Comparison of ENCODE assay signal across 8 cellular contexts in genomic region chr14:73569185-73569957, GRCh38. TPM values are rescaled to one million over a fixed set of nuclear protein-coding genes. Genes with fewer than 3 reads are reported as not detected.
DNase-seq lines count a peak whose midpoint lies in the region; ATAC-seq, FAIRE-seq and TF ChIP-seq lines count a peak whose summit lies in the region.
"Not testable (repeated sequence)": the region's sequence is repeated elsewhere in the genome, so short reads cannot be mapped to it uniquely, and the experiment has no call there.

TSS of gene ACOT2 (plus strand) at chr14:73569213. CDS start at chr14:73569241, 28 bp downstream.

- TF ChIP-seq POLR2A in esophagus muscularis mucosa (IDR thresholded peaks at IDR 0.05; ENCODE audit: low read depth): peak; percentile 14

- peak within 1 kb of the TSS; percentile 21; the same call in 1 of the 2 replicates for H3K4me2 ChIP-seq in KMS-11

- H3K4me3 ChIP-seq in KMS-11 (IDR thresholded peaks at IDR 0.05; ENCODE audit: insufficient read depth, low read depth, low read length): not testable (repeated sequence)
- H3K4me3 ChIP-seq in esophagus muscularis mucosa (peak within 1 kb of the TSS; percentile 55 to 92 (median 80)), mucosa of stomach (ENCODE audit: low read length) (peak within 1 kb of the TSS; percentile 33)

- H3K79me2 ChIP-seq in KMS-11 (ENCODE audit: insufficient read depth, low read depth): not testable (repeated sequence)

- H2AFZ ChIP-seq in KMS-11 (ENCODE audit: low read depth): peak within 1 kb of the TSS; percentile 49

- peak within 1 kb of the TSS; percentile 45; the same call in 1 of the 2 replicates for H3K27ac ChIP-seq in KMS-11
- peak within 1 kb of the TSS; percentile 89 to 97 (median 96) for H3K27ac ChIP-seq in esophagus muscularis mucosa (replicated peaks in 1 of 4)

- DNase-seq in D341Med (ENCODE audit: low spot score): peak; percentile 40
- DNase-seq in RCC 7860 (ENCODE audit: low spot score): peak; percentile 34
- DNase-seq in activated T-helper 1 cell treated with Interleukin-2 at 50 U/mL for 16 hours (ENCODE audit: low read depth): peak; percentile 67
- not testable (repeated sequence) for DNase-seq in esophagus muscularis mucosa (ENCODE audit: extremely low spot score)
- peak; percentile 77 for DNase-seq in stimulated activated CD8-positive, alpha-beta memory T cell treated with anti-CD3 and anti-CD28 coated beads, Interleukin-4, amount 100 ng/mL, for 24 hours (ENCODE audit: low read depth)

- not testable (repeated sequence) for TF ChIP-seq EP300 in esophagus muscularis mucosa (IDR thresholded peaks at IDR 0.05)

- H3K27me3 ChIP-seq in KMS-11 (ENCODE audit: insufficient read depth, low read depth); esophagus muscularis mucosa; mucosa of stomach (ENCODE audit: control insufficient read depth, insufficient read depth, low read length): not testable (repeated sequence)

- H3K9me3 ChIP-seq in esophagus muscularis mucosa; mucosa of stomach (ENCODE audit: control insufficient read depth, low read length): not testable (repeated sequence)

- ATAC-seq in GM21515 (IDR thresholded peaks at IDR 0.05; ENCODE audit: unreplicated experiment): peak; percentile 54

- not testable (repeated sequence) for H3K4me1 ChIP-seq in KMS-11 (ENCODE audit: low read depth, poor library complexity, severe bottlenecking)
- peaks cover 13 to 56% (median 39%) of the 10 kb centered on the region in 4 donors for H3K4me1 ChIP-seq in esophagus muscularis mucosa
- H3K4me1 ChIP-seq in mucosa of stomach (ENCODE audit: control insufficient read depth, insufficient read depth, low read length): peaks cover 21% of the 10 kb centered on the region

- WGBS in esophagus muscularis mucosa: 1% methylated on average over 34 of the region's 82 CpGs

- not testable (repeated sequence) for TF ChIP-seq CTCF in KMS-11 (conservative IDR thresholded peaks at IDR 0.05; ENCODE audit: low read depth, low read length)
- TF ChIP-seq CTCF in esophagus muscularis mucosa (IDR thresholded peaks at IDR 0.05): peak in 1 of 3 experiments; percentile 8

- peak within 1 kb of the TSS; percentile 76 for H3K9ac ChIP-seq in KMS-11
- peak within 1 kb of the TSS; percentile 95 for H3K9ac ChIP-seq in mucosa of stomach (ENCODE audit: low read length)

- not testable (repeated sequence) for H4K20me1 ChIP-seq in KMS-11 (ENCODE audit: insufficient read depth)

- intact Hi-C loops in esophagus muscularis mucosa (cut with DNase I): loop anchor here (10.0 kb wide), 1 partner anchor 55 kb away; no protein-coding TSS in a partner anchor

- not testable (repeated sequence) for FAIRE-seq in RCC 7860 (lab: Jason Lieb, UNC)

- not testable (repeated sequence) for H3K36me3 ChIP-seq in KMS-11 (ENCODE audit: insufficient read depth); mucosa of stomach (ENCODE audit: control insufficient read depth, insufficient read depth, low read length)
- H3K36me3 ChIP-seq in esophagus muscularis mucosa: peaks cover 6 to 12% (median 7%) of the 10 kb centered on the region in 4 donors

RNA-seq across cellular contexts. Expression of gene ACOT2, which starts in this region (rescaled TPM):
- 100 to 1,000 TPM in 3 of 4 donors, 10 to 100 TPM in 1; 36.8 to 186 (median 128) TPM for total RNA-seq in esophagus muscularis mucosa
